In genomic region chr5:81854915-81855314, GRCh38 we compare ENCODE assay signal across 13 cellular contexts.
DNase-seq lines count a peak whose midpoint lies in the region; ATAC-seq and TF ChIP-seq lines count a peak whose summit lies in the region.
"Had no signal": no experiment of that assay in that cellular context is flagged by ENCODE, and none has a peak within 500 bp of the region (broad histone marks: within the 10 kb centered on the region; RNA-seq: fewer than 3 reads in every experiment).

No MANE protein-coding gene starts in this region.

- H3K9ac ChIP-seq in HCT116 (ENCODE audit: low read length) = no peak overlapping the region

- H3K27me3 Mint-ChIP-seq in naive thymus-derived CD4-positive, alpha-beta T cell = no peaks in the 10 kb centered on the region

- intact Hi-C loops in HCT116 (cut with micrococcal nuclease) = loop anchor here (5.0 kb wide), 1 partner anchor 428 kb away; no protein-coding TSS in a partner anchor
- intact Hi-C loops in ascending aorta (cut with DNase I) = loop anchor here (2.0 to 5.0 kb wide), 2 partner anchors 348 to 428 kb away; no protein-coding TSS in a partner anchor
- intact Hi-C loops in naive thymus-derived CD4-positive, alpha-beta T cell (cut with micrococcal nuclease) = loop anchor here (5.0 to 10.0 kb wide), 6 partner anchors 212 to 553 kb away; partner anchors contain the start of gene ZCCHC9 (in 1 of the 2)

- DNase-seq in DMS 273 (lab: John Stamatoyannopoulos, UW; ENCODE audit: unreplicated experiment) (peak; percentile 70), HCT116 (ENCODE audit: low read depth, low spot score) (no peak), ascending aorta (ENCODE audit: low spot score in 2 of 2) (no peak), SK-N-DZ (ENCODE audit: low spot score) (no peak), Kasumi-1 (lab: John Stamatoyannopoulos, UW) (no peak)
- DNase-seq in naive thymus-derived CD4-positive, alpha-beta T cell = no peak
- DNase-seq: activated CD8-positive, alpha-beta T cell treated with anti-CD3 and anti-CD28 coated beads, Interleukin-2, amount 10 ng/mL, durations not matched to agents 7 days and 5 days; activated gamma-delta T cell treated with Interleukin-2 at 50 U/mL for 16 hours; central memory CD4-positive, alpha-beta T cell; mucosa of descending colon; NCI-H1105; right lobe of liver had no signal

- H3K9me3 ChIP-seq in HCT116 (ENCODE audit: control insufficient read depth in 1 of 2, insufficient read depth in 1 of 2, low read depth in 1 of 2, low read length in 2 of 2) (no peaks in the 10 kb centered on the region), ascending aorta (no peaks in the 10 kb centered on the region)
- H3K9me3 ChIP-seq in naive thymus-derived CD4-positive, alpha-beta T cell (ENCODE audit: control insufficient read depth in 2 of 3, low read length in 3 of 3) = no peaks in the 10 kb centered on the region
- H3K9me3 ChIP-seq: mucosa of descending colon, right lobe of liver had no signal

- H3K79me2 ChIP-seq in HCT116 (ENCODE audit: insufficient read depth, low read length) = no peaks in the 10 kb centered on the region

- H3K36me3 Mint-ChIP-seq in naive thymus-derived CD4-positive, alpha-beta T cell = peaks cover 0 to 3% (median 0%) of the 10 kb centered on the region in 5 donors

- H2AFZ ChIP-seq in HCT116 (ENCODE audit: low read depth, low read length, poor library complexity, severe bottlenecking) = peak overlapping the region; percentile 59

- POLR2A ChIA-PET in HCT116 (lab: Charles Lee) = no interaction called here
- POLR2A ChIA-PET in naive thymus-derived CD4-positive, alpha-beta T cell (lab: Charles Lee) = interaction anchor here (0.7 to 7.5 kb wide), 2 partner anchors 54 to 103 kb away, joined by 3 to 172 read pairs; partner anchors contain the start of gene SSBP2

- H3K27ac Mint-ChIP-seq in naive thymus-derived CD4-positive, alpha-beta T cell = peak overlapping the region in 6 of 9 donors; percentile 3 to 58 (median 20)
- H3K27ac Mint-ChIP-seq: activated CD8-positive, alpha-beta T cell treated with anti-CD3 and anti-CD28 coated beads, Interleukin-2, amount 10 ng/mL, durations not matched to agents 7 days and 5 days had no signal

- no peak for TF ChIP-seq CTCF in HCT116 (IDR thresholded peaks at IDR 0.05 in 2 of 3, conservative IDR thresholded peaks at IDR 0.05 in 1 of 3; ENCODE audit: borderline replicate concordance in 1 of 3, insufficient read depth in 1 of 3, low read depth in 2 of 3, low read length in 2 of 3)
- TF ChIP-seq CTCF in ascending aorta (IDR thresholded peaks at IDR 0.05) = no peak

- no peaks in the 10 kb centered on the region for H3K9me2 ChIP-seq in HCT116 (ENCODE audit: insufficient read depth)

- no peak for TF ChIP-seq RAD21 in HCT116 (IDR thresholded peaks at IDR 0.05; ENCODE audit: low read depth)

- RAD21 ChIA-PET in HCT116 (lab: Charles Lee; ENCODE audit: low non-redundant PET in 1 of 2, low total read pairs in 2 of 2, uncharacterized antibody in 2 of 2, unreplicated experiment in 2 of 2) = no interaction called here

- no peaks in the 10 kb centered on the region for H3K9me3 Mint-ChIP-seq in naive thymus-derived CD4-positive, alpha-beta T cell

- H3K27me3 ChIP-seq in HCT116 (ENCODE audit: insufficient read depth, low read length) = no peaks in the 10 kb centered on the region
- H3K27me3 ChIP-seq in ascending aorta = no peaks in the 10 kb centered on the region
- no peaks in the 10 kb centered on the region for H3K27me3 ChIP-seq in naive thymus-derived CD4-positive, alpha-beta T cell (ENCODE audit: control insufficient read depth in 2 of 2, insufficient read depth in 2 of 2, low read length in 2 of 2)
- H3K27me3 ChIP-seq: right lobe of liver had no signal

- no peak for TF ChIP-seq POLR2A in HCT116 (IDR thresholded peaks at IDR 0.05; ENCODE audit: borderline replicate concordance, extremely low read depth, insufficient read depth, insufficient read length)

- peaks cover 28 to 60% (median 52%) of the 10 kb centered on the region in 7 donors for H3K4me1 Mint-ChIP-seq in naive thymus-derived CD4-positive, alpha-beta T cell

- no peak overlapping the region for H3K4me3 Mint-ChIP-seq in naive thymus-derived CD4-positive, alpha-beta T cell
- H3K4me3 Mint-ChIP-seq: activated CD8-positive, alpha-beta T cell treated with anti-CD3 and anti-CD28 coated beads, Interleukin-2, amount 10 ng/mL, durations not matched to agents 7 days and 5 days had no signal

- H3K4me3 ChIP-seq in HCT116 (replicated peaks in 1 of 2; ENCODE audit: low read depth in 1 of 2, low read length in 2 of 2) = no peak overlapping the region
- H3K4me3 ChIP-seq in ascending aorta = no peak overlapping the region
- no peak overlapping the region for H3K4me3 ChIP-seq in naive thymus-derived CD4-positive, alpha-beta T cell (ENCODE audit: low read length)
- H3K4me3 ChIP-seq: mucosa of descending colon, right lobe of liver had no signal

- no TSS peak for BruUV-seq in HCT116 (replicated peaks; lab: Mats Ljungman, UMichigan)

- ATAC-seq in HCT116 (no peak), HG03095 (IDR thresholded peaks at IDR 0.05; ENCODE audit: unreplicated experiment) (no peak)
- no peak for ATAC-seq in naive thymus-derived CD4-positive, alpha-beta T cell
- ATAC-seq: activated CD8-positive, alpha-beta T cell treated with anti-CD3 and anti-CD28 coated beads, Interleukin-2, amount 10 ng/mL, durations not matched to agents 7 days and 5 days; mucosa of descending colon; right lobe of liver had no signal

- H3K4me2 ChIP-seq in HCT116 (ENCODE audit: low read length) = peak overlapping the region; percentile 19; the same call in 1 of the 2 replicates

- H3K27ac ChIP-seq in HCT116 (ENCODE audit: low read depth, low read length) = no peak overlapping the region
- H3K27ac ChIP-seq in ascending aorta = peak overlapping the region; percentile 71 to 90
- H3K27ac ChIP-seq in naive thymus-derived CD4-positive, alpha-beta T cell (ENCODE audit: low read depth, low read length) = peak overlapping the region; percentile 1
- H3K27ac ChIP-seq: right lobe of liver had no signal

- H3K36me3 ChIP-seq in HCT116 (ENCODE audit: control insufficient read depth in 1 of 2, insufficient read depth in 2 of 2, low read length in 2 of 2) (no peaks in the 10 kb centered on the region), ascending aorta (no peaks in the 10 kb centered on the region)
- no peaks in the 10 kb centered on the region for H3K36me3 ChIP-seq in naive thymus-derived CD4-positive, alpha-beta T cell (ENCODE audit: control insufficient read depth in 2 of 3, insufficient read depth in 3 of 3, low read length in 3 of 3)
- H3K36me3 ChIP-seq: right lobe of liver had no signal

- CTCF ChIA-PET in HCT116 (lab: Charles Lee) = interaction anchor here (1.0 to 1.8 kb wide), 2 partner anchors 99 to 104 kb away, joined by 5 to 6 read pairs; partner anchors contain the start of gene SSBP2
- CTCF ChIA-PET in naive thymus-derived CD4-positive, alpha-beta T cell (lab: Charles Lee) = no interaction called here

- peaks cover 43 to 53% of the 10 kb centered on the region in 2 experiments for H3K4me1 ChIP-seq in HCT116 (ENCODE audit: control insufficient read depth in 1 of 2, insufficient read depth in 2 of 2, low read length in 2 of 2)
- peaks cover 5 to 30% of the 10 kb centered on the region in 2 donors for H3K4me1 ChIP-seq in ascending aorta
- H3K4me1 ChIP-seq in naive thymus-derived CD4-positive, alpha-beta T cell (ENCODE audit: control insufficient read depth in 2 of 2, insufficient read depth in 2 of 2, low read length in 2 of 2) = peaks cover 18 to 22% of the 10 kb centered on the region in 2 donors

- H4K20me1 ChIP-seq in HCT116 (ENCODE audit: insufficient read depth) = no peaks in the 10 kb centered on the region

TF ChIP-seq in HCT116, 20 proteins besides CTCF, POLR2A, EP300 and RAD21:
- no peak for TF ChIP-seq TCF7L2 (IDR thresholded peaks at IDR 0.05; ENCODE audit: borderline replicate concordance, extremely low read depth, insufficient read depth, insufficient read length)
- no peak for TF ChIP-seq ATF3 (IDR thresholded peaks at IDR 0.05)
- TF ChIP-seq POLR2AphosphoS5 (IDR thresholded peaks at IDR 0.05; ENCODE audit: low read depth, low read length) = no peak
- no peak for TF ChIP-seq JUND (IDR thresholded peaks at IDR 0.05)
- TF ChIP-seq SRF (IDR thresholded peaks at IDR 0.05; ENCODE audit: low read depth) = no peak
- TF ChIP-seq EZH2 (IDR thresholded peaks at IDR 0.05) = no peak
- TF ChIP-seq EGR1 (IDR thresholded peaks at IDR 0.05; ENCODE audit: low read depth) = no peak
- no peak for TF ChIP-seq YY1 (IDR thresholded peaks at IDR 0.05; ENCODE audit: extremely low read depth, insufficient replicate concordance, low read depth, low read length)
- no peak for TF ChIP-seq SIN3A (IDR thresholded peaks at IDR 0.05; ENCODE audit: low read depth)
- TF ChIP-seq CBX3 (IDR thresholded peaks at IDR 0.05; ENCODE audit: low read depth) = no peak
- no peak for TF ChIP-seq ZFX (IDR thresholded peaks at IDR 0.05)
